Comparison of ENCODE assay signal across 1 cellular context in the genomic region with DNA sequence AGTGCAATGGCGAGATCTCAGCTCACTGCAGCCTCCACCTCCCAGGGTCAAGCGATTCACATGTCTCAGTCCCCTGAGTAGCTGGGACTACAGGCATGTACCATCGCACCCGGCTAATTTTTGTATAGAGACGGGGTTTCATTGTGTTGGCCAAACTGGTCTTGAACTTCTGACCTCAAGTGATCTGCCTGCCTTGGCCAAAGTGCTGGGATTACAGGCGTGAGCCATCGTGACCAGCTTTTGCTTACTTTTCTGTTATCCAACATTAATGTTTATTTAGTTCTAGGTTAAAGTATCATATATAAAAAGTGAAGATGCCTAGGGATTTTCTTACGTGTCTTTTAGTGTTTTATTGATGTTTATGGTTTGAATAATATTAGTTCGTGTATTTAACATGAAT.
TF ChIP-seq lines count a peak whose summit lies in the region.

No MANE protein-coding gene starts in this region.

TF ChIP-seq in GM12878, 131 proteins besides CTCF, POLR2A, EP300 and RAD21:
- TF ChIP-seq ZNF592 (IDR thresholded peaks at IDR 0.05): no peak
- TF ChIP-seq HCFC1 (IDR thresholded peaks at IDR 0.05; ENCODE audit: low read length): no peak
- no peak for TF ChIP-seq POLR2AphosphoS2 (IDR thresholded peaks at IDR 0.05; ENCODE audit: low read depth, low read length)
- no peak for TF ChIP-seq MEF2B (IDR thresholded peaks at IDR 0.05; ENCODE audit: partially characterized antibody, poor library complexity, severe bottlenecking)
- no peak for TF ChIP-seq NFXL1 (IDR thresholded peaks at IDR 0.05; ENCODE audit: borderline replicate concordance)
- TF ChIP-seq NR2C1 (IDR thresholded peaks at IDR 0.05): no peak
- no peak for TF ChIP-seq STAT1 (conservative IDR thresholded peaks at IDR 0.05)
- no peak for TF ChIP-seq SPI1 (IDR thresholded peaks at IDR 0.05; ENCODE audit: borderline replicate concordance, insufficient read depth, low read depth, low read length)
- TF ChIP-seq ETV6 (conservative IDR thresholded peaks at IDR 0.05 in 1 of 2, IDR thresholded peaks at IDR 0.05 in 1 of 2; ENCODE audit: borderline replicate concordance in 1 of 2, low read depth in 1 of 2): no peak
- TF ChIP-seq MXI1 (IDR thresholded peaks at IDR 0.05; ENCODE audit: low read depth, low read length): no peak
- no peak for TF ChIP-seq SMARCA5 (IDR thresholded peaks at IDR 0.05)
- TF ChIP-seq IKZF2 (IDR thresholded peaks at IDR 0.05): no peak
- TF ChIP-seq ASH2L (IDR thresholded peaks at IDR 0.05; ENCODE audit: borderline replicate concordance, low read depth): no peak
- no peak for TF ChIP-seq POLR2AphosphoS5 (IDR thresholded peaks at IDR 0.05; ENCODE audit: low read length)
- no peak for TF ChIP-seq RAD51 (IDR thresholded peaks at IDR 0.05)
- no peak for TF ChIP-seq MYB (IDR thresholded peaks at IDR 0.05; ENCODE audit: borderline replicate concordance, low read depth, low read length)
- TF ChIP-seq HDAC2 (IDR thresholded peaks at IDR 0.05): no peak
- TF ChIP-seq KDM1A (IDR thresholded peaks at IDR 0.05; ENCODE audit: borderline replicate concordance): no peak
- TF ChIP-seq HDAC6 (IDR thresholded peaks at IDR 0.05; ENCODE audit: unreplicated experiment): no peak
- no peak for TF ChIP-seq HDGF (IDR thresholded peaks at IDR 0.05)
